In genomic region chr14:70078329-70078728, GRCh38 we compare ENCODE assay signal across 27 cellular contexts.
A peak's percentile ranks its signal among the peaks of the same experiment; 100 is the strongest.
DNase-seq lines count a peak whose midpoint lies in the region; ATAC-seq, FAIRE-seq and TF ChIP-seq lines count a peak whose summit lies in the region.
"Had no signal": no experiment of that assay in that cellular context is flagged by ENCODE, and none has a peak within 500 bp of the region (broad histone marks: within the 10 kb centered on the region; RNA-seq: fewer than 3 reads in every experiment).

No MANE protein-coding gene starts in this region.

- no peak for TF ChIP-seq CTCF in A549 (IDR thresholded peaks at IDR 0.05)
- no peak for TF ChIP-seq CTCF in parathyroid adenoma (IDR thresholded peaks at IDR 0.05)

- H3K9me3 ChIP-seq in A549 (no peaks in the 10 kb centered on the region), parathyroid adenoma (ENCODE audit: control insufficient read depth, low read length) (no peaks in the 10 kb centered on the region)
- H3K9me3 ChIP-seq: BE2C, BLaER1 had no signal

- H3K9ac ChIP-seq in parathyroid adenoma = no peak overlapping the region
- H3K9ac ChIP-seq: BLaER1 had no signal

- H3K4me3 ChIP-seq in A549 = no peak overlapping the region
- no peak overlapping the region for H3K4me3 ChIP-seq in parathyroid adenoma (ENCODE audit: low read depth, low read length)
- H3K4me3 ChIP-seq: BLaER1, GM12878 had no signal

- no peaks in the 10 kb centered on the region for H3K27me3 ChIP-seq in parathyroid adenoma (ENCODE audit: control insufficient read depth, insufficient read depth, low read length)
- H3K27me3 ChIP-seq: BE2C, BLaER1 had no signal

- DNase-seq in NCI-H2107 treated with DMSO at 0.1 percent for 48 hours (lab: John Stamatoyannopoulos, UW; ENCODE audit: unreplicated experiment) = peak; percentile 87
- no peak for DNase-seq in NCI-H2107 (lab: John Stamatoyannopoulos, UW)
- no peak for DNase-seq in A549 (ENCODE audit: low read depth in 1 of 2, low spot score in 1 of 2)
- DNase-seq in HTR-8/SVneo (ENCODE audit: insufficient read length, low spot score) = no peak
- no peak for DNase-seq in HK-2 (ENCODE audit: unreplicated experiment)
- no peak for DNase-seq in kidney glomerular epithelial cell (lab: John Stamatoyannopoulos, UW)
- DNase-seq: ACHN; BE2C; C1 segment of cervical spinal cord; CD4-positive, alpha-beta memory T cell; CD4-positive, CD25-positive, alpha-beta regulatory T cell; CD8-positive, alpha-beta memory T cell; COR-L47; DMS 273 treated with DMSO at 0.1 percent for 48 hours; DMS153; DMS53; DMS79; DND-41; EL; GDM1 had no signal

- CTCF ChIA-PET in A549 (lab: Yijun Ruan, JAX) = interaction anchor here (1.4 to 4.9 kb wide), 3 partner anchors 33 to 260 kb away, joined by 5 to 29 read pairs (median 27); no protein-coding TSS in a partner anchor

- peaks cover 5% of the 10 kb centered on the region; the same call in 2 of the 3 replicates for H3K4me1 ChIP-seq in A549
- peaks cover 48% of the 10 kb centered on the region for H3K4me1 ChIP-seq in parathyroid adenoma
- H3K4me1 ChIP-seq: BE2C, BLaER1 had no signal

- no peak for TF ChIP-seq RAD21 in A549 (conservative IDR thresholded peaks at IDR 0.05 in 1 of 2, IDR thresholded peaks at IDR 0.05 in 1 of 2)

- TF ChIP-seq POLR2A in A549 (IDR thresholded peaks at IDR 0.05; ENCODE audit: low read length) = no peak

- H3K79me2 ChIP-seq in parathyroid adenoma = no peaks in the 10 kb centered on the region

- no peak overlapping the region for H2AFZ ChIP-seq in parathyroid adenoma

- no peak overlapping the region for H3K27ac ChIP-seq in A549
- peak overlapping the region; percentile 61 for H3K27ac ChIP-seq in parathyroid adenoma
- H3K27ac ChIP-seq: 22Rv1, BLaER1 had no signal

- H3K4me2 ChIP-seq in A549 = no peak overlapping the region
- H3K4me2 ChIP-seq in parathyroid adenoma (ENCODE audit: low read length) = peak overlapping the region; percentile 42
- H3K4me2 ChIP-seq: BLaER1 had no signal

- POLR2A ChIA-PET in A549 (lab: Yijun Ruan, JAX) = no interaction called here

- no peak for FAIRE-seq in A549 (lab: Jason Lieb, UNC)
- FAIRE-seq in HTR-8/SVneo (lab: Jason Lieb, UNC) = peak; percentile 28
- FAIRE-seq: GM12878, GM12892, GM18507 had no signal

- no peaks in the 10 kb centered on the region for H3K36me3 ChIP-seq in parathyroid adenoma (ENCODE audit: control insufficient read depth, insufficient read depth, low read length)
- H3K36me3 ChIP-seq: BE2C, BLaER1 had no signal

- ATAC-seq in A549 (no peak), HG03095 (IDR thresholded peaks at IDR 0.05; ENCODE audit: unreplicated experiment) (no peak)
- ATAC-seq: GM12878 had no signal

- TF ChIP-seq EP300 in A549 (IDR thresholded peaks at IDR 0.05) = no peak

TF ChIP-seq in A549, 52 proteins besides CTCF, POLR2A, EP300 and RAD21:
- TF ChIP-seq MAFK (IDR thresholded peaks at IDR 0.05; ENCODE audit: partially characterized antibody) = peak; percentile 68
- TF ChIP-seq JUNB (IDR thresholded peaks at IDR 0.05) = no peak
